2 cellular contexts compared by ENCODE assay signal in the genomic region with DNA sequence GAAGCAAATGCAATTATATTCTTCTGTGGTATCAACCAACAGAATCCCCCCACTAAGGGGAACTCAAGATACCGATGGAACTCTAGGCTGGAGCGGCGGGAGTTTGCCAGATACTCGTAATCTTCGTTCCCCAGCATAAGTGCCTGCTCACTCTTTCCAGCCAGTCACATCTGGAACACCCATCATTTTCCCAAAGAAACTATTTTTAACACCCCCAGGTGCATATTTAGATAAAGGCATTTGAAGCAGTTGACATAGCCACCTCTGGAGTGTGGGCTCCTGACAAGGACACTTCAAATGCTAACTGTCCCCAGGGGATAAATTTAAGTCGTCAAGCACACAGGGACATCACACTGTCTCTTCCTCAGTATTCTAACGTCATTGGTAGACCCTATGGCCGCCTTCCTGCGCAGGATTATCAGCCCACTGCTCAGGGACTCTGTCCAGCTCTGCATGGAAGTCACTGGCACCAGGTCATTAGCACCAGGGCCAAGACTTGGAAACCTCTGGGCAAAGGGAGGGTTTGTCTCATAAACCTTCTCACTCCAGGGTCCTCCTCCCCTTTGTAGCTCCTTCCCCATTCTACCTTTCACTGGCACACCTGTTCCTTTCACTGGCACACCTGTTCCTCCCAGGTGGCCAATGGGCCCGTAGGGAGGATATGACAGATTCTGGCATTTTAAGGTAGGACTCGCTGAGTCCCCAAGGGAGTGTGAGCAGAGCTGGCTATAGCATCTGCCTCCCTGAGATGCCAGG.
TF ChIP-seq lines count a peak whose summit lies in the region.

No MANE protein-coding gene starts in this region.

TF ChIP-seq in SK-N-SH, 30 proteins besides CTCF, POLR2A, EP300 and RAD21 (continued from another document):
- TF ChIP-seq, protein P1, sequence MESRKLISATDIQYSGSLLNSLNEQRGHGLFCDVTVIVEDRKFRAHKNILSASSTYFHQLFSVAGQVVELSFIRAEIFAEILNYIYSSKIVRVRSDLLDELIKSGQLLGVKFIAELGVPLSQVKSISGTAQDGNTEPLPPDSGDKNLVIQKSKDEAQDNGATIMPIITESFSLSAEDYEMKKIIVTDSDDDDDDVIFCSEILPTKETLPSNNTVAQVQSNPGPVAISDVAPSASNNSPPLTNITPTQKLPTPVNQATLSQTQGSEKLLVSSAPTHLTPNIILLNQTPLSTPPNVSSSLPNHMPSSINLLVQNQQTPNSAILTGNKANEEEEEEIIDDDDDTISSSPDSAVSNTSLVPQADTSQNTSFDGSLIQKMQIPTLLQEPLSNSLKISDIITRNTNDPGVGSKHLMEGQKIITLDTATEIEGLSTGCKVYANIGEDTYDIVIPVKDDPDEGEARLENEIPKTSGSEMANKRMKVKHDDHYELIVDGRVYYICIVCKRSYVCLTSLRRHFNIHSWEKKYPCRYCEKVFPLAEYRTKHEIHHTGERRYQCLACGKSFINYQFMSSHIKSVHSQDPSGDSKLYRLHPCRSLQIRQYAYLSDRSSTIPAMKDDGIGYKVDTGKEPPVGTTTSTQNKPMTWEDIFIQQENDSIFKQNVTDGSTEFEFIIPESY (IDR thresholded peaks at IDR 0.05; ENCODE audit: borderline replicate concordance, low read depth), result no peak
- TF ChIP-seq YY1 (IDR thresholded peaks at IDR 0.05; ENCODE audit: low read depth) (no peak), NFIC (IDR thresholded peaks at IDR 0.05; ENCODE audit: borderline replicate concordance) (no peak), MXI1 (IDR thresholded peaks at IDR 0.05; ENCODE audit: low read depth, low read length) (no peak), TCF12 (IDR thresholded peaks at IDR 0.05) (no peak), ELF1 (IDR thresholded peaks at IDR 0.05) (no peak), GATA2 (CRISPR knock-in tag; IDR thresholded peaks at IDR 0.05) (no peak), NRF1 (IDR thresholded peaks at IDR 0.05; ENCODE audit: low read depth, low read length) (no peak), GABPA (IDR thresholded peaks at IDR 0.05; ENCODE audit: low read depth) (no peak), TEAD4 (IDR thresholded peaks at IDR 0.05; ENCODE audit: borderline replicate concordance, insufficient read depth) (no peak)
- TF ChIP-seq, protein P2, sequence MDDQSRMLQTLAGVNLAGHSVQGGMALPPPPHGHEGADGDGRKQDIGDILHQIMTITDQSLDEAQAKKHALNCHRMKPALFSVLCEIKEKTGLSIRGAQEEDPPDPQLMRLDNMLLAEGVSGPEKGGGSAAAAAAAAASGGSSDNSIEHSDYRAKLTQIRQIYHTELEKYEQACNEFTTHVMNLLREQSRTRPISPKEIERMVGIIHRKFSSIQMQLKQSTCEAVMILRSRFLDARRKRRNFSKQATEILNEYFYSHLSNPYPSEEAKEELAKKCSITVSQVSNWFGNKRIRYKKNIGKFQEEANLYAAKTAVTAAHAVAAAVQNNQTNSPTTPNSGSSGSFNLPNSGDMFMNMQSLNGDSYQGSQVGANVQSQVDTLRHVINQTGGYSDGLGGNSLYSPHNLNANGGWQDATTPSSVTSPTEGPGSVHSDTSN (IDR thresholded peaks at IDR 0.05), result no peak

TF ChIP-seq in SK-N-SH treated with all-trans-retinoic acid at 6 μM for 48 hours, 23 proteins besides CTCF, POLR2A, EP300 and RAD21 (continued from another document):
- TF ChIP-seq PATZ1 (CRISPR knock-in tag; IDR thresholded peaks at IDR 0.05; ENCODE audit: borderline replicate concordance), result no peak
- no peak for TF ChIP-seq ARNTL (CRISPR knock-in tag; IDR thresholded peaks at IDR 0.05; ENCODE audit: borderline replicate concordance, low read depth)
- no peak for TF ChIP-seq TOX (CRISPR knock-in tag; IDR thresholded peaks at IDR 0.05; ENCODE audit: borderline replicate concordance)
- no peak for TF ChIP-seq PPARA (CRISPR knock-in tag; IDR thresholded peaks at IDR 0.05; ENCODE audit: borderline replicate concordance)
- TF ChIP-seq RARB (CRISPR knock-in tag; IDR thresholded peaks at IDR 0.05), result no peak
- no peak for TF ChIP-seq ZNF565 (CRISPR knock-in tag; conservative IDR thresholded peaks at IDR 0.05; ENCODE audit: low read depth)
